Comparison of ENCODE assay signal across 7 cellular contexts in genomic region chr18:62420513-62421209, GRCh38.
A peak's percentile ranks its signal among the peaks of the same experiment; 100 is the strongest.
DNase-seq lines count a peak whose midpoint lies in the region; ATAC-seq lines count a peak whose summit lies in the region.

No MANE protein-coding gene starts in this region.

- CTCF ChIA-PET in T-cell (lab: Charles Lee): interaction anchor here (0.5 to 2.3 kb wide), 11 partner anchors 8 to 1018 kb away, joined by 3 to 10 read pairs (median 4); partner anchors contain the start of genes PHLPP1 (in 1 of the 2) and ZCCHC2 (in 1 of the 2)

- H3K36me3 Mint-ChIP-seq in T-cell: no peaks in the 10 kb centered on the region
- H3K36me3 Mint-ChIP-seq in memory B cell: no peaks in the 10 kb centered on the region
- no peaks in the 10 kb centered on the region for H3K36me3 Mint-ChIP-seq in stimulated activated memory B cell treated with anti-CD40 and anti-IgM and Interleukin-4, amounts not matched to agents 10 μg/mL and 1 μg/mL and 100 μg/mL, for 72 hours

- no peak overlapping the region for H3K9ac ChIP-seq in adipocyte (ENCODE audit: low read length)

- peak overlapping the region; percentile 56 for H3K4me3 ChIP-seq in adipocyte (ENCODE audit: low read length)

- no peaks in the 10 kb centered on the region for H3K36me3 ChIP-seq in adipocyte (ENCODE audit: control insufficient read depth, insufficient read depth, low read length, severe bottlenecking)

- no peaks in the 10 kb centered on the region for H3K27me3 ChIP-seq in adipocyte (replicated peaks; ENCODE audit: control insufficient read depth, insufficient read depth, low read length)

- POLR2A ChIA-PET in T-cell (lab: Charles Lee): interaction anchor here in 1 of 2 donors (0.7 kb wide), 1 partner anchor 73 kb away, joined by 4 read pairs; no protein-coding TSS in a partner anchor

- H3K9me3 ChIP-seq in adipocyte (ENCODE audit: control insufficient read depth, low read length): no peaks in the 10 kb centered on the region

- DNase-seq in T-cell: peak; percentile 17 to 68 (median 50)
- peak; percentile 64 for DNase-seq in adipocyte (ENCODE audit: low read depth)
- no peak for DNase-seq in memory B cell (ENCODE audit: low spot score in 2 of 2)
- DNase-seq in NCI-H2107 (lab: John Stamatoyannopoulos, UW): no peak

- H3K27me3 Mint-ChIP-seq in T-cell (peaks cover 0 to 6% of the 10 kb centered on the region in 2 donors), memory B cell (no peaks in the 10 kb centered on the region)
- H3K27me3 Mint-ChIP-seq in stimulated activated memory B cell treated with anti-CD40 and anti-IgM and Interleukin-4, amounts not matched to agents 10 μg/mL and 1 μg/mL and 100 μg/mL, for 72 hours: peaks cover 5% of the 10 kb centered on the region

- H3K4me3 Mint-ChIP-seq in T-cell (peak overlapping the region; percentile 73 to 77 (median 76)), memory B cell (peak overlapping the region; percentile 77)
- H3K4me3 Mint-ChIP-seq in stimulated activated memory B cell treated with anti-CD40 and anti-IgM and Interleukin-4, amounts not matched to agents 10 μg/mL and 1 μg/mL and 100 μg/mL, for 72 hours: peak overlapping the region; percentile 70

- H3K4me1 Mint-ChIP-seq in T-cell (peaks cover 40 to 44% (median 44%) of the 10 kb centered on the region in 3 donors), memory B cell (peaks cover 12% of the 10 kb centered on the region)
- H3K4me1 Mint-ChIP-seq in stimulated activated memory B cell treated with anti-CD40 and anti-IgM and Interleukin-4, amounts not matched to agents 10 μg/mL and 1 μg/mL and 100 μg/mL, for 72 hours: peaks cover 21% of the 10 kb centered on the region

- H3K9me3 Mint-ChIP-seq in T-cell (no peaks in the 10 kb centered on the region), memory B cell (peaks cover 2% of the 10 kb centered on the region)
- H3K9me3 Mint-ChIP-seq in stimulated activated memory B cell treated with anti-CD40 and anti-IgM and Interleukin-4, amounts not matched to agents 10 μg/mL and 1 μg/mL and 100 μg/mL, for 72 hours: peaks cover 3% of the 10 kb centered on the region

- H3K27ac Mint-ChIP-seq in T-cell (peak overlapping the region; percentile 95 to 98), memory B cell (peak overlapping the region; percentile 81)
- H3K27ac Mint-ChIP-seq in stimulated activated memory B cell treated with anti-CD40 and anti-IgM and Interleukin-4, amounts not matched to agents 10 μg/mL and 1 μg/mL and 100 μg/mL, for 72 hours: peak overlapping the region; percentile 97

- H3K4me1 ChIP-seq in adipocyte (ENCODE audit: control insufficient read depth, insufficient read depth, low read length): peaks cover 7% of the 10 kb centered on the region

- ATAC-seq in GM19035 (IDR thresholded peaks at IDR 0.05; ENCODE audit: unreplicated experiment) (peak; percentile 93), HG03135 (IDR thresholded peaks at IDR 0.05; ENCODE audit: unreplicated experiment) (peak; percentile 96), T-cell (replicated peaks in 1 of 4) (peak; percentile 94 to 99 (median 98)), memory B cell (ENCODE audit: low read depth) (peak; percentile 80)
- peak; percentile 96 for ATAC-seq in stimulated activated memory B cell treated with anti-CD40 and anti-IgM and Interleukin-4, amounts not matched to agents 10 μg/mL and 1 μg/mL and 100 μg/mL, for 72 hours

Comparison
In these comparisons a context has a peak if more than half of its experiments do, and no peak if none do; other contexts are left out.
1. DNase-seq: peak in T-cell (34 of 34) and adipocyte (single experiment); none in memory B cell (0 of 2) and NCI-H2107 (single experiment).
2. Peak in every context shown above with its lines, with median percentiles within 50 percentile points of each other: ATAC-seq, H3K27ac Mint-ChIP-seq and H3K4me3 Mint-ChIP-seq.